ENCODE assay signal across 10 cellular contexts in genomic region chr7:80277434-80278427, GRCh38.
DNase-seq lines count a peak whose midpoint lies in the region; ATAC-seq and TF ChIP-seq lines count a peak whose summit lies in the region.
"Had no signal": no experiment of that assay in that cellular context is flagged by ENCODE, and none has a peak within 500 bp of the region (broad histone marks: within the 10 kb centered on the region; RNA-seq: fewer than 3 reads in every experiment).

No MANE protein-coding gene starts in this region.

- peaks cover 36% of the 10 kb centered on the region for H3K4me1 ChIP-seq in GM23248 (ENCODE audit: insufficient read depth)
- H3K4me1 ChIP-seq in sigmoid colon: peaks cover 0 to 38% (median 30%) of the 10 kb centered on the region in 4 donors

- no peak for TF ChIP-seq POLR2A in sigmoid colon (IDR thresholded peaks at IDR 0.05)

- DNase-seq in GM23248: peak; percentile 49
- peak; percentile 2 for DNase-seq in RPMI7951 (ENCODE audit: low read depth)
- peak; percentile 53 for DNase-seq in fibroblast of pulmonary artery (ENCODE audit: low read depth)
- no peak for DNase-seq in sigmoid colon
- DNase-seq in activated CD8-positive, alpha-beta memory T cell treated with anti-CD3 and anti-CD28 coated beads for 24 hours: no peak
- DNase-seq in activated T-helper 2 cell treated with anti-CD3 and anti-CD28 coated beads, Interferon-gamma antibody, Interleukin-2, Interleukin-4, amounts not matched to agents 10 μg/mL and 5 μg/mL and 100 μg/mL, durations not matched to agents 14 hours and 24 hours and 36 hours (ENCODE audit: low spot score): no peak
- no peak for DNase-seq in stimulated activated CD4-positive, alpha-beta T cell treated with anti-CD3 and anti-CD28 coated beads, Interleukin-2, amount 100 ng/mL, for 24 hours
- DNase-seq: cortex of kidney had no signal

- H2AFZ ChIP-seq in GM23248: 0 out of 2 replicates have a peak overlapping the region, but pooled peaks have one; percentile 0

- in situ Hi-C loops in GM23248 (cut with MboI): no loop called here

- no peak overlapping the region for H3K4me3 ChIP-seq in GM23248
- no peak overlapping the region for H3K4me3 ChIP-seq in fibroblast of pulmonary artery (replicated peaks; ENCODE audit: low read depth, low read length)
- H3K4me3 ChIP-seq in sigmoid colon: no peak overlapping the region

- no peak overlapping the region for H3K27ac Mint-ChIP-seq in activated T-helper 2 cell treated with anti-CD3 and anti-CD28 coated beads, Interferon-gamma antibody, Interleukin-2, Interleukin-4, amounts not matched to agents 10 μg/mL and 5 μg/mL and 100 μg/mL, durations not matched to agents 14 hours and 24 hours and 36 hours
- H3K27ac Mint-ChIP-seq: natural killer cell treated with Interleukin-12 subunit alpha and Interleukin-12 subunit beta and Interleukin-15 and Interleukin-18, amount 100 ng/mL, for 72 hours had no signal

- TF ChIP-seq CTCF in fibroblast of pulmonary artery (IDR thresholded peaks at IDR 0.05; ENCODE audit: low read length, missing control alignments): no peak
- TF ChIP-seq CTCF in sigmoid colon (IDR thresholded peaks at IDR 0.05): no peak

- peak overlapping the region; percentile 21 for H3K4me2 ChIP-seq in GM23248 (ENCODE audit: unreplicated experiment)

- ATAC-seq in HG02763 (IDR thresholded peaks at IDR 0.05; ENCODE audit: unreplicated experiment): no peak
- ATAC-seq: natural killer cell treated with Interleukin-12 subunit alpha and Interleukin-12 subunit beta and Interleukin-15 and Interleukin-18, amount 100 ng/mL, for 72 hours had no signal

- TF ChIP-seq EP300 in sigmoid colon (IDR thresholded peaks at IDR 0.05): no peak

- no peak overlapping the region for H3K4me3 Mint-ChIP-seq in activated T-helper 2 cell treated with anti-CD3 and anti-CD28 coated beads, Interferon-gamma antibody, Interleukin-2, Interleukin-4, amounts not matched to agents 10 μg/mL and 5 μg/mL and 100 μg/mL, durations not matched to agents 14 hours and 24 hours and 36 hours (ENCODE audit: low read depth)
- H3K4me3 Mint-ChIP-seq: natural killer cell treated with Interleukin-12 subunit alpha and Interleukin-12 subunit beta and Interleukin-15 and Interleukin-18, amount 100 ng/mL, for 72 hours had no signal

- H3K9me3 ChIP-seq in GM23248 (ENCODE audit: low read depth) (no peaks in the 10 kb centered on the region), sigmoid colon (no peaks in the 10 kb centered on the region)

- H3K9me2 ChIP-seq in GM23248 (ENCODE audit: insufficient read depth): no peaks in the 10 kb centered on the region

- no peaks in the 10 kb centered on the region for H3K4me1 Mint-ChIP-seq in activated T-helper 2 cell treated with anti-CD3 and anti-CD28 coated beads, Interferon-gamma antibody, Interleukin-2, Interleukin-4, amounts not matched to agents 10 μg/mL and 5 μg/mL and 100 μg/mL, durations not matched to agents 14 hours and 24 hours and 36 hours (ENCODE audit: low read depth)

- intact Hi-C loops in sigmoid colon (cut with DNase I): loop anchor here (5.0 kb wide), 2 partner anchors 55 to 140 kb away; no protein-coding TSS in a partner anchor
- intact Hi-C loops in activated T-helper 2 cell treated with anti-CD3 and anti-CD28 coated beads, Interferon-gamma antibody, Interleukin-2, Interleukin-4, amounts not matched to agents 10 μg/mL and 5 μg/mL and 100 μg/mL, durations not matched to agents 14 hours and 24 hours and 36 hours (cut with micrococcal nuclease): no loop called here

- H3K27me3 Mint-ChIP-seq in activated T-helper 2 cell treated with anti-CD3 and anti-CD28 coated beads, Interferon-gamma antibody, Interleukin-2, Interleukin-4, amounts not matched to agents 10 μg/mL and 5 μg/mL and 100 μg/mL, durations not matched to agents 14 hours and 24 hours and 36 hours (ENCODE audit: low read depth): peaks cover 3% of the 10 kb centered on the region
- H3K27me3 Mint-ChIP-seq: natural killer cell treated with Interleukin-12 subunit alpha and Interleukin-12 subunit beta and Interleukin-15 and Interleukin-18, amount 100 ng/mL, for 72 hours had no signal

- H3K36me3 ChIP-seq in GM23248 (ENCODE audit: low read depth): no peaks in the 10 kb centered on the region
- H3K36me3 ChIP-seq in sigmoid colon: no peaks in the 10 kb centered on the region

- 4 to 12% methylated on average over 6 of the region's 6 CpGs for WGBS in GM23248 (ENCODE audit: low coverage in 1 of 2, low lambda C conversion rate in 2 of 2, missing lambda C conversion rate in 2 of 2), 2 experiments
- WGBS in sigmoid colon, 2 donors: 12 to 41% methylated on average over 6 of the region's 6 CpGs

- no peaks in the 10 kb centered on the region for H3K79me2 ChIP-seq in GM23248 (ENCODE audit: insufficient read depth)

- no peak overlapping the region for H3K9ac ChIP-seq in GM23248

- no peaks in the 10 kb centered on the region for H4K20me1 ChIP-seq in GM23248 (ENCODE audit: insufficient read depth)

- H3K36me3 Mint-ChIP-seq in activated T-helper 2 cell treated with anti-CD3 and anti-CD28 coated beads, Interferon-gamma antibody, Interleukin-2, Interleukin-4, amounts not matched to agents 10 μg/mL and 5 μg/mL and 100 μg/mL, durations not matched to agents 14 hours and 24 hours and 36 hours (ENCODE audit: low read depth): no peaks in the 10 kb centered on the region
- H3K36me3 Mint-ChIP-seq: natural killer cell treated with Interleukin-12 subunit alpha and Interleukin-12 subunit beta and Interleukin-15 and Interleukin-18, amount 100 ng/mL, for 72 hours had no signal

- H3F3A ChIP-seq in GM23248 (ENCODE audit: insufficient read depth): peaks cover 22% of the 10 kb centered on the region

- no peaks in the 10 kb centered on the region for H3K9me3 Mint-ChIP-seq in activated T-helper 2 cell treated with anti-CD3 and anti-CD28 coated beads, Interferon-gamma antibody, Interleukin-2, Interleukin-4, amounts not matched to agents 10 μg/mL and 5 μg/mL and 100 μg/mL, durations not matched to agents 14 hours and 24 hours and 36 hours
- H3K9me3 Mint-ChIP-seq: natural killer cell treated with Interleukin-12 subunit alpha and Interleukin-12 subunit beta and Interleukin-15 and Interleukin-18, amount 100 ng/mL, for 72 hours had no signal

- H3K27ac ChIP-seq in GM23248 (peak overlapping the region; percentile 12), sigmoid colon (peak overlapping the region; percentile 20 to 67 (median 52))

- no peaks in the 10 kb centered on the region for H3K27me3 ChIP-seq in GM23248 (replicated peaks; ENCODE audit: insufficient read depth)
- H3K27me3 ChIP-seq in sigmoid colon: no peaks in the 10 kb centered on the region

Comparison
In these comparisons a context has a peak if more than half of its experiments do, and no peak if none do; other contexts are left out.
1. DNase-seq: peak in GM23248 (single experiment), RPMI7951 (single experiment) and fibroblast of pulmonary artery (single experiment); none in sigmoid colon (single experiment), activated CD8-positive, alpha-beta memory T cell treated with anti-CD3 and anti-CD28 coated beads for 24 hours (single experiment), activated T-helper 2 cell treated with anti-CD3 and anti-CD28 coated beads, Interferon-gamma antibody, Interleukin-2, Interleukin-4, amounts not matched to agents 10 μg/mL and 5 μg/mL and 100 μg/mL, durations not matched to agents 14 hours and 24 hours and 36 hours (single experiment) and stimulated activated CD4-positive, alpha-beta T cell treated with anti-CD3 and anti-CD28 coated beads, Interleukin-2, amount 100 ng/mL, for 24 hours (0 of 2).